11 cellular contexts compared by ENCODE assay signal in genomic region chr10:132371641-132372081, GRCh38. TPM values are rescaled to one million over a fixed set of nuclear protein-coding genes. Genes with fewer than 3 reads are reported as not detected.
A peak's percentile ranks its signal among the peaks of the same experiment; 100 is the strongest.
DNase-seq lines count a peak whose midpoint lies in the region; ATAC-seq and TF ChIP-seq lines count a peak whose summit lies in the region.
"Had no signal": no experiment of that assay in that cellular context is flagged by ENCODE, and none has a peak within 500 bp of the region (broad histone marks: within the 10 kb centered on the region; RNA-seq: fewer than 3 reads in every experiment).

No MANE protein-coding gene starts in this region.

- H3K4me1 ChIP-seq in prostate gland (replicated peaks): no peaks in the 10 kb centered on the region

- H3K27me3 ChIP-seq in H7 (ENCODE audit: control insufficient read depth, insufficient read depth, low read length) (no peaks in the 10 kb centered on the region), prostate gland (replicated peaks; ENCODE audit: insufficient read depth) (no peaks in the 10 kb centered on the region)
- H3K27me3 ChIP-seq: ovary had no signal

- H3K4me1 Mint-ChIP-seq in WTC11 (peaks cover 27% of the 10 kb centered on the region), memory B cell (peaks cover 3% of the 10 kb centered on the region), immature natural killer cell (peaks cover 2 to 6% of the 10 kb centered on the region in 2 donors)

- H3K36me3 ChIP-seq in H7 (replicated peaks; ENCODE audit: control insufficient read depth, insufficient read depth, low read length) (no peaks in the 10 kb centered on the region), prostate gland (no peaks in the 10 kb centered on the region)
- H3K36me3 ChIP-seq: ovary had no signal

- ATAC-seq in WTC11 (peak; percentile 65), memory B cell (ENCODE audit: low read depth) (peak; percentile 31), GM18519 (IDR thresholded peaks at IDR 0.05; ENCODE audit: low FRiP score, unreplicated experiment) (no peak)

- POLR2A ChIA-PET in WTC11 (lab: Charles Lee): no interaction called here

- no peaks in the 10 kb centered on the region for H3K36me3 Mint-ChIP-seq in WTC11
- peaks cover 15% of the 10 kb centered on the region for H3K36me3 Mint-ChIP-seq in memory B cell
- peaks cover 9 to 28% (median 20%) of the 10 kb centered on the region in 3 donors for H3K36me3 Mint-ChIP-seq in immature natural killer cell

- no peak overlapping the region for H3K4me3 Mint-ChIP-seq in WTC11
- no peak overlapping the region for H3K4me3 Mint-ChIP-seq in memory B cell
- H3K4me3 Mint-ChIP-seq in immature natural killer cell: no peak overlapping the region
- H3K4me3 Mint-ChIP-seq: T-helper 1 cell treated with Interleukin-12 subunit alpha and Interleukin-12 subunit beta and Interleukin-4 antibody, amounts not matched to agents 30 μg/mL and 1 μg/mL, for 36 hours had no signal

- H3K27me3 Mint-ChIP-seq in WTC11 (ENCODE audit: low read depth): peaks cover 3% of the 10 kb centered on the region; the same call in 1 of the 2 replicates
- peaks cover 8% of the 10 kb centered on the region for H3K27me3 Mint-ChIP-seq in memory B cell
- H3K27me3 Mint-ChIP-seq in immature natural killer cell (ENCODE audit: low read depth in 3 of 3): peaks cover 0 to 2% (median 0%) of the 10 kb centered on the region in 3 donors

- no peak overlapping the region for H3K27ac ChIP-seq in prostate gland
- H3K27ac ChIP-seq: ovary had no signal

- no peaks in the 10 kb centered on the region for H3K9me3 Mint-ChIP-seq in WTC11
- no peaks in the 10 kb centered on the region for H3K9me3 Mint-ChIP-seq in memory B cell
- H3K9me3 Mint-ChIP-seq in immature natural killer cell: no peaks in the 10 kb centered on the region
- H3K9me3 Mint-ChIP-seq: T-helper 1 cell treated with Interleukin-12 subunit alpha and Interleukin-12 subunit beta and Interleukin-4 antibody, amounts not matched to agents 30 μg/mL and 1 μg/mL, for 36 hours had no signal

- DNase-seq in COLO668 (lab: John Stamatoyannopoulos, UW; ENCODE audit: unreplicated experiment) (peak; percentile 8), H7 (peak; percentile 84), WTC11 (ENCODE audit: low spot score) (no peak), memory B cell (ENCODE audit: low spot score in 2 of 2) (no peak), immature natural killer cell (no peak), prostate gland (ENCODE audit: low spot score) (no peak)
- DNase-seq: anterior cingulate cortex, NCI-H1694 treated with DMSO at 0.1 percent for 48 hours had no signal

- TF ChIP-seq CTCF in WTC11 (IDR thresholded peaks at IDR 0.05): peak; percentile 32; the same call in 1 of the 2 replicates
- no peak for TF ChIP-seq CTCF in prostate gland (IDR thresholded peaks at IDR 0.05)

- WGBS in prostate gland: 86% methylated on average over 9 of the region's 9 CpGs

- no peaks in the 10 kb centered on the region for H3K9me3 ChIP-seq in prostate gland
- H3K9me3 ChIP-seq: ovary had no signal

- intact Hi-C loops in prostate gland (cut with DNase I): no loop called here

- CTCF ChIA-PET in WTC11 (lab: Charles Lee): interaction anchor here (1.0 to 3.3 kb wide), 7 partner anchors 10 to 207 kb away, joined by 3 to 23 read pairs (median 4); no protein-coding TSS in a partner anchor

- TF ChIP-seq POLR2A in prostate gland (IDR thresholded peaks at IDR 0.05): no peak

- H3K4me3 ChIP-seq in H7 (ENCODE audit: insufficient read depth, low read depth, low read length) (no peak overlapping the region), prostate gland (no peak overlapping the region)
- H3K4me3 ChIP-seq: ovary had no signal

- H3K27ac Mint-ChIP-seq in WTC11 (no peak overlapping the region), memory B cell (peak overlapping the region; percentile 78), immature natural killer cell (peak overlapping the region in 1 of 6 donors; percentile 61)
- H3K27ac Mint-ChIP-seq: T-helper 1 cell treated with Interleukin-12 subunit alpha and Interleukin-12 subunit beta and Interleukin-4 antibody, amounts not matched to agents 30 μg/mL and 1 μg/mL, for 36 hours had no signal

TF ChIP-seq in WTC11, 78 proteins besides CTCF, POLR2A, EP300 and RAD21:
- TF ChIP-seq PRDM15 (CRISPR knock-in tag; IDR thresholded peaks at IDR 0.05) (no peak), GTF2I (CRISPR knock-in tag; conservative IDR thresholded peaks at IDR 0.05) (peak; percentile 86; the same call in 1 of the 2 replicates), TP53 (CRISPR knock-in tag; IDR thresholded peaks at IDR 0.05) (no peak), NFATC4 (CRISPR knock-in tag; IDR thresholded peaks at IDR 0.05) (no peak), ZNF121 (CRISPR knock-in tag; IDR thresholded peaks at IDR 0.05) (0 out of 2 replicates have a peak, but pooled peaks have one; percentile 24)
TF ChIP-seq in WTC11: peak in this region for 2.

RNA-seq across cellular contexts. Expression of gene PWWP2B, which starts 25.3 kb away (rescaled TPM):
- 14.3 and 15.3 TPM in 2 replicates for total RNA-seq in H7 (2014; rRNA removed; shearing (Covaris generic))
- total RNA-seq in WTC11 (2021): 12.2 to 14.1 TPM (median 13.6 TPM) in 3 replicates
- 1 to 10 TPM; 4.0 to 7.3 (median 4.3) TPM for polyA plus RNA-seq in immature natural killer cell
- 10 to 100 TPM; 27.5 to 36.6 TPM for total RNA-seq in prostate gland

RNA-seq across cellular contexts. Expression of gene LRRC27, which starts 39.7 kb away (rescaled TPM):
- total RNA-seq in H7 (2014; rRNA removed; shearing (Covaris generic)): 4.0 and 5.7 TPM in 2 replicates
- 4.0 to 4.6 TPM (median 4.4 TPM) in 3 replicates for total RNA-seq in WTC11 (2021)
- 1 to 10 TPM; 3.8 to 8.5 (median 8.2) TPM for polyA plus RNA-seq in immature natural killer cell
- total RNA-seq in prostate gland: 10 to 100 TPM; 11.4 to 22.9 TPM

Comparison
In these comparisons a context has a peak if more than half of its experiments do, and no peak if none do; other contexts are left out.
1. DNase-seq: peak in COLO668 (single experiment) and H7 (single experiment); none in WTC11 (single experiment), memory B cell (0 of 2), immature natural killer cell (0 of 3) and prostate gland (single experiment).